ENCODE assay signal across 10 cellular contexts in the genomic region with DNA sequence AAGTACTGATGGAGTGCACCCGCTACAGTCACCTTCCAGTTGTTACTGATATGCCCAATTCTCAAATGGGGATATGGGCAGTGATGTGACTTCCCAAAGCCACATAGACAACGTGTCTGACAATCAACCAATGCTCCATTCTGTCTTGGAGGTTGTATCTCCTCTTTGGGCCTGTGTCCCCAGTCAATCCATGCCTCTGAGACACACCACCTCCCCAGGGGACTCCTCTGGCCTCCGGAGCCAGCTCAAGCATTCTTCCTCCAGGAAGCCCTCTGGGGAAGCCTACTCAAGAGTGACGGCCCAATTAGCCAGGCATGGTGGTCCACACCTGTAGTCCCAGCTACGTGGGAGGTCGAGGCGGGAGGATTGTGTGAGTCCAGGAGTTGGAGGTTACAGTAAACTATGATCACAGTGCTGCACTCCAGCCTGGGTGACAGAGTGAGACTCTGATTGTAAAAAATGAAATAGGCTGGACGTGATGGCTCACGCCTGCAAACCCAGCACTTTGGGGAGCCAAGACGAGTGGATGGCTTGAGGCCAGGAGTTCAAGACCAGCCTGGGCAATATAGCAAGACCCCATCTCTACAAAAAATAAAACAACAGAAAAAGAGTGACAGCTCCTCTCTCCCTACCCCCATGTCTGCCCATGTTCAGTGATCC. TPM values are rescaled to one million over a fixed set of nuclear protein-coding genes. Genes with fewer than 3 reads are reported as not detected.
DNase-seq lines count a peak whose midpoint lies in the region; ATAC-seq lines count a peak whose summit lies in the region.
"Had no signal": no experiment of that assay in that cellular context is flagged by ENCODE, and none has a peak within 500 bp of the region (broad histone marks: within the 10 kb centered on the region; RNA-seq: fewer than 3 reads in every experiment).

No MANE protein-coding gene starts in this region.

- H3K4me3 ChIP-seq in BLaER1 (no peak overlapping the region), H7 (ENCODE audit: insufficient read depth, low read depth, low read length) (no peak overlapping the region), MG63 (no peak overlapping the region; the same call in 1 of the 2 replicates)

- peaks cover 56% of the 10 kb centered on the region for H4K20me1 ChIP-seq in BLaER1

- no peak overlapping the region; the same call in 1 of the 2 replicates for H3K9ac ChIP-seq in BLaER1

- H3K9me3 ChIP-seq in BLaER1: no peaks in the 10 kb centered on the region
- no peaks in the 10 kb centered on the region for H3K9me3 ChIP-seq in MG63

- H3K27ac Mint-ChIP-seq in activated T-cell treated with anti-CD3 and anti-CD28 coated beads, Interleukin-2, amount 50 U/mL, for 24 hours: peak overlapping the region; percentile 89

- H3K9me3 Mint-ChIP-seq in activated T-cell treated with anti-CD3 and anti-CD28 coated beads, Interleukin-2, amount 50 U/mL, for 24 hours: no peaks in the 10 kb centered on the region

- H3K27me3 Mint-ChIP-seq in activated T-cell treated with anti-CD3 and anti-CD28 coated beads, Interleukin-2, amount 50 U/mL, for 24 hours: no peaks in the 10 kb centered on the region

- peaks cover 55% of the 10 kb centered on the region for H3K4me1 ChIP-seq in BLaER1

- peak overlapping the region; percentile 18 for H3K4me3 Mint-ChIP-seq in activated T-cell treated with anti-CD3 and anti-CD28 coated beads, Interleukin-2, amount 50 U/mL, for 24 hours

- H3K27me3 ChIP-seq in BLaER1 (no peaks in the 10 kb centered on the region), H7 (ENCODE audit: control insufficient read depth, insufficient read depth, low read length) (no peaks in the 10 kb centered on the region), MG63 (no peaks in the 10 kb centered on the region)
- H3K27me3 ChIP-seq: brain microvascular endothelial cell had no signal

- H3K27ac ChIP-seq in BLaER1: peak overlapping the region; percentile 14; the same call in 1 of the 2 replicates
- H3K27ac ChIP-seq: brain microvascular endothelial cell had no signal

- peak overlapping the region; percentile 62 for H3K4me2 ChIP-seq in BLaER1

- ATAC-seq in HG03520 (IDR thresholded peaks at IDR 0.05; ENCODE audit: unreplicated experiment) (no peak), HG03460 (IDR thresholded peaks at IDR 0.05; ENCODE audit: unreplicated experiment) (no peak)

- H3K36me3 ChIP-seq in BLaER1: peaks cover 46% of the 10 kb centered on the region
- peaks cover 19% of the 10 kb centered on the region for H3K36me3 ChIP-seq in H7 (replicated peaks; ENCODE audit: control insufficient read depth, insufficient read depth, low read length)
- peaks cover 40% of the 10 kb centered on the region for H3K36me3 ChIP-seq in MG63

- DNase-seq in H7: peak; percentile 37
- no peak for DNase-seq in activated T-cell treated with anti-CD3 and anti-CD28 coated beads, Interleukin-2, amount 50 U/mL, for 24 hours
- DNase-seq in islet precursor cell: peak; percentile 89
- no peak for DNase-seq in MG63
- DNase-seq in superior temporal gyrus (ENCODE audit: extremely low spot score): no peak
- DNase-seq: brain microvascular endothelial cell; NK-92 treated with Interleukin-12 subunit alpha and Interleukin-12 subunit beta, amount 100 ng/mL, for 24 hours had no signal

- H3K4me1 Mint-ChIP-seq in activated T-cell treated with anti-CD3 and anti-CD28 coated beads, Interleukin-2, amount 50 U/mL, for 24 hours (ENCODE audit: low read depth): peaks cover 28% of the 10 kb centered on the region

- H3K36me3 Mint-ChIP-seq in activated T-cell treated with anti-CD3 and anti-CD28 coated beads, Interleukin-2, amount 50 U/mL, for 24 hours (ENCODE audit: low read depth): peaks cover 48% of the 10 kb centered on the region

RNA-seq across cellular contexts. Expression of a gene that starts 7.2 kb away (rescaled TPM):
- total RNA-seq in H7 (2014; rRNA removed; shearing (Covaris generic)): 5,240 and 5,611 TPM in 2 replicates
- 1,106 and 1,129 TPM in 2 replicates for total RNA-seq in MG63 (2014; rRNA removed; shearing (Covaris generic); ENCODE audit: low replicate concordance)

RNA-seq across cellular contexts. Expression of a gene that starts 9.6 kb away (rescaled TPM):
- 8.2 and 8.3 TPM in 2 replicates for total RNA-seq in H7 (2014; rRNA removed; shearing (Covaris generic))
- total RNA-seq in MG63 (2014; rRNA removed; shearing (Covaris generic); ENCODE audit: low replicate concordance): 0.79 and 2.7 TPM in 2 replicates

Comparison
In these comparisons a context has a peak if more than half of its experiments do, and no peak if none do; other contexts are left out.
1. DNase-seq: peak in H7 (single experiment) and islet precursor cell (single experiment); none in activated T-cell treated with anti-CD3 and anti-CD28 coated beads, Interleukin-2, amount 50 U/mL, for 24 hours (single experiment), MG63 (single experiment) and superior temporal gyrus (single experiment).